In the genomic region with DNA sequence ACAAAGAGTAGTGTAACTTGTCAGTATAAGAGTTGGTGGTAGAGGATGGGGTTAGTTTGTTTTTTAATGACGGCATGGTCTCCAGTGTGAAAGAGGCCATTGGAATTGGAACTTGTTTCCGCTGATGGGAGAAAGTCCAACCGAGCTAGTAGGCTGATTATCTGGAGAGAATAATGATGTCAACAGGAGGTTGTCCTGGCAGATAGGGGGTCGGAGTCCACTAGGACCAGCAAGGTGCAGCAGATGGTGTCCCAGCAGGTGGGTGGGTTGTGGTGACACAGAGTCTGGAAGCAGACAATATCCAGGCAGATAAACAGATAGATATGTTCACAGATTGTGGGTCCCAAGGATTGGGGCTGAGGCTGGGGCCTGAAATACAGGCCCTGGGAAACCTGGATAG, we compare ENCODE assay signal across 13 cellular contexts. TPM values are rescaled to one million over a fixed set of nuclear protein-coding genes. Genes with fewer than 3 reads are reported as not detected.
"Had no signal": no experiment of that assay in that cellular context is flagged by ENCODE, and none has a peak within 500 bp of the region (broad histone marks: within the 10 kb centered on the region; RNA-seq: fewer than 3 reads in every experiment).

No MANE protein-coding gene starts in this region.

- H3K4me3 ChIP-seq: gastroesophageal sphincter, neural progenitor cell, pancreas, tibial artery, vagina had no signal

- H3K9me3 ChIP-seq: gastroesophageal sphincter, pancreas, tibial artery, vagina had no signal

- H3K4me1 ChIP-seq: gastroesophageal sphincter, tibial artery, vagina had no signal

- H3K4me2 ChIP-seq: neural progenitor cell had no signal

- H3K36me3 ChIP-seq: gastroesophageal sphincter, neural progenitor cell, pancreas, tibial artery, vagina had no signal

- H2AFZ ChIP-seq: neural progenitor cell had no signal

- DNase-seq: activated B cell treated with CpG ODN at 0.5 μM for 24 hours; activated CD4-positive, alpha-beta T cell treated with anti-CD3 and anti-CD28 coated beads, Interleukin-2, amount 10 ng/mL, durations not matched to agents 24 days and 14 days; activated CD8-positive, alpha-beta memory T cell treated with anti-CD3 and anti-CD28 coated beads for 24 hours; activated naive CD4-positive, alpha-beta T cell treated with Interleukin-2 at 50 U/mL for 16 hours; effector memory CD8-positive, alpha-beta T cell; hypothalamus; kidney glomerular epithelial cell; pancreas; stimulated activated CD4-positive, alpha-beta T cell treated with anti-CD3 and anti-CD28 coated beads, Interleukin-15, amount 100 ng/mL, for 24 hours; tibial artery had no signal

- H3K27ac ChIP-seq: gastroesophageal sphincter, neural progenitor cell, pancreas, tibial artery, vagina had no signal

- FAIRE-seq: pancreas had no signal

- H3K27me3 ChIP-seq: gastroesophageal sphincter, neural progenitor cell, pancreas, tibial artery, vagina had no signal

- H3K9ac ChIP-seq: neural progenitor cell had no signal

RNA-seq across cellular contexts. Expression of gene PKIB, which starts 35.1 kb away (rescaled TPM):
- total RNA-seq: activated CD4-positive, alpha-beta T cell treated with anti-CD3 and anti-CD28 coated beads, Interleukin-2, amount 10 ng/mL, durations not matched to agents 24 days and 14 days had no signal
